In genomic region chr9:12794024-12794799, GRCh38 we compare ENCODE assay signal across 1 cellular context.
TF ChIP-seq lines count a peak whose summit lies in the region.

No MANE protein-coding gene starts in this region.

TF ChIP-seq in HepG2, 621 proteins besides CTCF, POLR2A, EP300 and RAD21 (continued from another document):
- TF ChIP-seq JARID2 (CRISPR knock-in tag; IDR thresholded peaks at IDR 0.05; ENCODE audit: insufficient replicate concordance) (no peak), ZNF362 (CRISPR knock-in tag; IDR thresholded peaks at IDR 0.05; ENCODE audit: borderline replicate concordance) (no peak), TAF15 (IDR thresholded peaks at IDR 0.05; ENCODE audit: low read depth, low read length, poor library complexity, severe bottlenecking) (no peak), THAP11 (CRISPR knock-in tag; IDR thresholded peaks at IDR 0.05) (peak; percentile 31; the same call in 1 of the 2 replicates), BHLHE40 (IDR thresholded peaks at IDR 0.05; ENCODE audit: low read length) (no peak), TBX3 (IDR thresholded peaks at IDR 0.05; ENCODE audit: borderline replicate concordance) (peak; percentile 21; the same call in 1 of the 2 replicates), SOX6 (IDR thresholded peaks at IDR 0.05) (no peak), SOX6 (CRISPR knock-in tag; IDR thresholded peaks at IDR 0.05) (peak; percentile 41; the same call in 1 of the 2 replicates), ARID3A (IDR thresholded peaks at IDR 0.05; ENCODE audit: low read depth, low read length) (peak; percentile 58), ZFP82 (CRISPR knock-in tag; IDR thresholded peaks at IDR 0.05; ENCODE audit: borderline replicate concordance) (no peak), SP1 (IDR thresholded peaks at IDR 0.05) (no peak), SP1 (CRISPR knock-in tag; IDR thresholded peaks at IDR 0.05) (no peak), CREM (IDR thresholded peaks at IDR 0.05) (0 out of 2 replicates have a peak, but pooled peaks have one; percentile 27), CREM (CRISPR knock-in tag; IDR thresholded peaks at IDR 0.05) (no peak), HMG20A (CRISPR knock-in tag; IDR thresholded peaks at IDR 0.05; ENCODE audit: borderline replicate concordance) (peak; percentile 34; the same call in 1 of the 2 replicates), CEBPB (IDR thresholded peaks at IDR 0.05; ENCODE audit: borderline replicate concordance, low read depth, low read length) (peak; percentile 96), ZNF644 (CRISPR knock-in tag; IDR thresholded peaks at IDR 0.05; ENCODE audit: low read depth) (0 out of 2 replicates have a peak, but pooled peaks have one; percentile 11), ZSCAN9 (CRISPR knock-in tag; IDR thresholded peaks at IDR 0.05; ENCODE audit: borderline replicate concordance) (no peak), FOXA3 (CRISPR knock-in tag; IDR thresholded peaks at IDR 0.05) (peak; percentile 55), NFIC (IDR thresholded peaks at IDR 0.05; ENCODE audit: low read length) (peak; percentile 43; the same call in 1 of the 2 replicates), NCOR1 (IDR thresholded peaks at IDR 0.05; ENCODE audit: borderline replicate concordance, low read length) (no peak), JUN (CRISPR knock-in tag; IDR thresholded peaks at IDR 0.05) (no peak), CEBPG (CRISPR knock-in tag; IDR thresholded peaks at IDR 0.05) (peak; percentile 77), KAT2B (IDR thresholded peaks at IDR 0.05; ENCODE audit: borderline replicate concordance, low read depth, low read length) (no peak), GATAD2A (CRISPR knock-in tag; IDR thresholded peaks at IDR 0.05) (peak; percentile 47), RFX5 (IDR thresholded peaks at IDR 0.05; ENCODE audit: low read depth, low read length) (no peak), ATF4 (CRISPR knock-in tag; IDR thresholded peaks at IDR 0.05) (0 out of 4 replicates have a peak, but pooled peaks of 1 of the 2 experiments have one; percentile 56), TBL1XR1 (IDR thresholded peaks at IDR 0.05; ENCODE audit: borderline replicate concordance, low read length, partially characterized antibody) (peak; percentile 60), ZNF136 (CRISPR knock-in tag; IDR thresholded peaks at IDR 0.05; ENCODE audit: low read depth) (no peak), FOXP1 (IDR thresholded peaks at IDR 0.05) (no peak), FOXP1 (CRISPR knock-in tag; IDR thresholded peaks at IDR 0.05) (peak; percentile 61)
